ENCODE assay signal across 12 cellular contexts in genomic region chr3:88589131-88589530, GRCh38.
"Had no signal": no experiment of that assay in that cellular context is flagged by ENCODE, and none has a peak within 500 bp of the region (broad histone marks: within the 10 kb centered on the region; RNA-seq: fewer than 3 reads in every experiment).

No MANE protein-coding gene starts in this region.

- H3K27ac ChIP-seq: hepatocyte, suprapubic skin had no signal

- DNase-seq: activated naive CD8-positive, alpha-beta T cell treated with anti-CD3 and anti-CD28 coated beads, Interleukin-2, amount 10 ng/mL, durations not matched to agents 7 days and 5 days; anterior cingulate cortex; erythroblast; left ventricle myocardium superior; right cardiac atrium; small intestine; stimulated activated CD4-positive, alpha-beta T cell treated with anti-CD3 and anti-CD28 coated beads, Interleukin-4, amount 100 ng/mL, for 4 hours; stimulated activated CD8-positive, alpha-beta memory T cell treated with anti-CD3 and anti-CD28 coated beads, Interleukin-4, amount 100 ng/mL, for 48 hours; stimulated activated naive CD4-positive, alpha-beta T cell treated with Interleukin-2 at 50 U/mL for 16 hours; trophoblast cell had no signal

- H3K36me3 ChIP-seq: suprapubic skin had no signal

- H3K4me3 ChIP-seq: hepatocyte, suprapubic skin had no signal

- H3K27me3 ChIP-seq: hepatocyte, suprapubic skin had no signal

- H3K9me3 ChIP-seq: suprapubic skin had no signal

- H3K4me1 ChIP-seq: suprapubic skin had no signal
